Comparison of ENCODE assay signal across 1 cellular context in genomic region chr10:96719205-96719604, GRCh38.
TF ChIP-seq lines count a peak whose summit lies in the region.

No MANE protein-coding gene starts in this region.

TF ChIP-seq in HCT116, 20 proteins besides CTCF, POLR2A, EP300 and RAD21 (continued from another document):
- TF ChIP-seq TCF7L2 (IDR thresholded peaks at IDR 0.05; ENCODE audit: borderline replicate concordance, extremely low read depth, insufficient read depth, insufficient read length) (no peak), SP1 (IDR thresholded peaks at IDR 0.05; ENCODE audit: low read depth) (no peak), ZBTB33 (IDR thresholded peaks at IDR 0.05; ENCODE audit: extremely low read depth, insufficient replicate concordance, low read length) (no peak), EGR1 (IDR thresholded peaks at IDR 0.05; ENCODE audit: low read depth) (no peak), MAX (IDR thresholded peaks at IDR 0.05) (no peak)
TF ChIP-seq in HCT116: peak in this region for 0.
